Comparison of ENCODE assay signal across 25 cellular contexts in genomic region chr12:31008961-31009840, GRCh38.
DNase-seq lines count a peak whose midpoint lies in the region; ATAC-seq and TF ChIP-seq lines count a peak whose summit lies in the region.
"Had no signal": no experiment of that assay in that cellular context is flagged by ENCODE, and none has a peak within 500 bp of the region (broad histone marks: within the 10 kb centered on the region; RNA-seq: fewer than 3 reads in every experiment).

No MANE protein-coding gene starts in this region.

- TF ChIP-seq CTCF in glutamatergic neuron (IDR thresholded peaks at IDR 0.05; ENCODE audit: partially characterized antibody, unreplicated experiment) (no peak), type B pancreatic cell (conservative IDR thresholded peaks at IDR 0.05) (no peak)

- DNase-seq in activated effector memory CD4-positive, alpha-beta T cell treated with anti-CD3 and anti-CD28 coated beads, Interleukin-2, amount 50 U/mL, for 16 hours, result peak; percentile 51
- no peak for DNase-seq in activated effector memory CD4-positive, alpha-beta T cell treated with Interleukin-2 at 50 U/mL for 16 hours
- DNase-seq in NCI-H82 (lab: John Stamatoyannopoulos, UW) (peak; percentile 85), glutamatergic neuron (peak; percentile 53), type B pancreatic cell (ENCODE audit: extremely low spot score, unreplicated experiment) (no peak), SW 1271 (lab: John Stamatoyannopoulos, UW) (no peak)
- no peak for DNase-seq in activated CD4-positive, CD25-positive, alpha-beta regulatory T cell (lab: John Stamatoyannopoulos, UW)
- DNase-seq: activated CD4-positive, alpha-beta T cell treated with anti-CD3 and anti-CD28 coated beads, Interleukin-2, amount 10 ng/mL, durations not matched to agents 7 days and 5 days; activated CD8-positive, alpha-beta memory T cell treated with anti-CD3 and anti-CD28 coated beads, Interleukin-2, amount 10 ng/mL, durations not matched to agents 7 days and 5 days; activated naive CD4-positive, alpha-beta T cell treated with anti-CD3 and anti-CD28 coated beads, Interleukin-2, amount 50 U/mL, for 16 hours; body of pancreas; DND-41; GOT3; hippocampal formation; NCI-H1105 treated with DMSO at 0.1 percent for 48 hours; NCI-H2029; NCI-H2227 treated with DMSO at 0.1 percent for 48 hours; NCI-H774; pancreas; stimulated activated CD4-positive, alpha-beta T cell treated with anti-CD3 and anti-CD28 coated beads, Interleukin-1b, Interleukin-23, amount 100 ng/mL, for 48 hours; stimulated activated naive CD8-positive, alpha-beta T cell treated with anti-CD3 and anti-CD28 coated beads, Interleukin-15, Interleukin-2, amounts not matched to agents 100 U/mL and 50 U/mL, for 24 hours; T1000 had no signal

- H3K4me3 Mint-ChIP-seq in glutamatergic neuron (ENCODE audit: unreplicated experiment), result peak overlapping the region; percentile 71
- H3K4me3 Mint-ChIP-seq in type B pancreatic cell, result no peak overlapping the region
- H3K4me3 Mint-ChIP-seq: activated CD4-positive, alpha-beta T cell treated with anti-CD3 and anti-CD28 coated beads, Interleukin-2, amount 10 ng/mL, durations not matched to agents 7 days and 5 days; activated CD8-positive, alpha-beta memory T cell treated with anti-CD3 and anti-CD28 coated beads, Interleukin-2, amount 10 ng/mL, durations not matched to agents 7 days and 5 days; CD14-positive monocyte; nephron had no signal

- ATAC-seq in HG03469 (IDR thresholded peaks at IDR 0.05; ENCODE audit: unreplicated experiment), result no peak
- ATAC-seq: activated CD8-positive, alpha-beta memory T cell treated with anti-CD3 and anti-CD28 coated beads, Interleukin-2, amount 10 ng/mL, durations not matched to agents 7 days and 5 days; body of pancreas; pancreas; stimulated activated naive CD8-positive, alpha-beta T cell treated with anti-CD3 and anti-CD28 coated beads, Interleukin-15, Interleukin-2, amounts not matched to agents 100 U/mL and 50 U/mL, for 24 hours had no signal

- H3K27ac Mint-ChIP-seq in glutamatergic neuron (ENCODE audit: unreplicated experiment) (peak overlapping the region; percentile 94), type B pancreatic cell (peak overlapping the region; percentile 18)
- H3K27ac Mint-ChIP-seq: activated CD4-positive, alpha-beta T cell treated with anti-CD3 and anti-CD28 coated beads, Interleukin-2, amount 10 ng/mL, durations not matched to agents 7 days and 5 days; activated CD8-positive, alpha-beta memory T cell treated with anti-CD3 and anti-CD28 coated beads, Interleukin-2, amount 10 ng/mL, durations not matched to agents 7 days and 5 days; nephron had no signal

- H3K27me3 Mint-ChIP-seq in glutamatergic neuron (ENCODE audit: unreplicated experiment) (peaks cover 11% of the 10 kb centered on the region), type B pancreatic cell (peaks cover 9% of the 10 kb centered on the region)

- H3K9me3 Mint-ChIP-seq in glutamatergic neuron (ENCODE audit: unreplicated experiment), result peaks cover 17% of the 10 kb centered on the region
- H3K9me3 Mint-ChIP-seq in type B pancreatic cell, result no peaks in the 10 kb centered on the region
- H3K9me3 Mint-ChIP-seq: activated CD4-positive, alpha-beta T cell treated with anti-CD3 and anti-CD28 coated beads, Interleukin-2, amount 10 ng/mL, durations not matched to agents 7 days and 5 days; CD14-positive monocyte; nephron had no signal

- H3K4me1 Mint-ChIP-seq in glutamatergic neuron (ENCODE audit: low read depth, unreplicated experiment), result peaks cover 40% of the 10 kb centered on the region
- H3K4me1 Mint-ChIP-seq in type B pancreatic cell (ENCODE audit: unreplicated experiment), result peaks cover 4% of the 10 kb centered on the region
- H3K4me1 Mint-ChIP-seq: activated CD4-positive, alpha-beta T cell treated with anti-CD3 and anti-CD28 coated beads, Interleukin-2, amount 10 ng/mL, durations not matched to agents 7 days and 5 days; activated CD8-positive, alpha-beta memory T cell treated with anti-CD3 and anti-CD28 coated beads, Interleukin-2, amount 10 ng/mL, durations not matched to agents 7 days and 5 days had no signal

- H3K36me3 Mint-ChIP-seq in glutamatergic neuron (ENCODE audit: unreplicated experiment), result no peaks in the 10 kb centered on the region
- no peaks in the 10 kb centered on the region for H3K36me3 Mint-ChIP-seq in type B pancreatic cell
- H3K36me3 Mint-ChIP-seq: activated CD8-positive, alpha-beta memory T cell treated with anti-CD3 and anti-CD28 coated beads, Interleukin-2, amount 10 ng/mL, durations not matched to agents 7 days and 5 days; CD14-positive monocyte had no signal

Comparison
In these comparisons a context has a peak if more than half of its experiments do, and no peak if none do; other contexts are left out.
1. DNase-seq: peak in activated effector memory CD4-positive, alpha-beta T cell treated with anti-CD3 and anti-CD28 coated beads, Interleukin-2, amount 50 U/mL, for 16 hours (single experiment), NCI-H82 (single experiment) and glutamatergic neuron (single experiment); none in activated effector memory CD4-positive, alpha-beta T cell treated with Interleukin-2 at 50 U/mL for 16 hours (single experiment), type B pancreatic cell (single experiment), SW 1271 (0 of 2) and activated CD4-positive, CD25-positive, alpha-beta regulatory T cell (0 of 4).